In genomic region chr12:59843260-59843843, GRCh38 we compare ENCODE assay signal across 1 cellular context.
TF ChIP-seq lines count a peak whose summit lies in the region.

No MANE protein-coding gene starts in this region.

TF ChIP-seq in GM23338, 12 proteins besides CTCF, POLR2A, EP300 and RAD21 (continued from another document):
- TF ChIP-seq JUNB (IDR thresholded peaks at IDR 0.05; ENCODE audit: unreplicated experiment) (no peak), ETS1 (IDR thresholded peaks at IDR 0.05) (no peak), REST (IDR thresholded peaks at IDR 0.05; ENCODE audit: unreplicated experiment) (no peak), ZNF462 (CRISPR knock-in tag; IDR thresholded peaks at IDR 0.05) (no peak), POLR2AphosphoS5 (IDR thresholded peaks at IDR 0.05; ENCODE audit: low read depth) (no peak), CREB1 (CRISPR knock-in tag; IDR thresholded peaks at IDR 0.05; ENCODE audit: low read depth) (no peak), ZNF331 (CRISPR knock-in tag; IDR thresholded peaks at IDR 0.05; ENCODE audit: low read depth) (no peak)
